In genomic region chr9:89771205-89771604, GRCh38 we compare ENCODE assay signal across 17 cellular contexts.
"Had no signal": no experiment of that assay in that cellular context is flagged by ENCODE, and none has a peak within 500 bp of the region (broad histone marks: within the 10 kb centered on the region; RNA-seq: fewer than 3 reads in every experiment).

No MANE protein-coding gene starts in this region.

- H3K4me3 ChIP-seq: colonic mucosa, esophagus squamous epithelium, gastroesophageal sphincter, sigmoid colon, skin epidermis, suprapubic skin, thyroid gland, vagina had no signal

- H3K9me3 ChIP-seq: colonic mucosa, esophagus squamous epithelium, gastroesophageal sphincter, neutrophil, sigmoid colon, suprapubic skin, thyroid gland, vagina had no signal

- H3K27me3 ChIP-seq: colonic mucosa, gastroesophageal sphincter, sigmoid colon, thyroid gland, vagina had no signal

- H3K36me3 ChIP-seq: colonic mucosa, esophagus squamous epithelium, gastroesophageal sphincter, neutrophil, sigmoid colon, suprapubic skin, thyroid gland, vagina had no signal

- DNase-seq: colonic mucosa; dermis blood vessel endothelial cell; esophagus squamous epithelium; foreskin fibroblast; hippocampal formation; left colon; naive thymus-derived CD4-positive, alpha-beta T cell; nephron progenitor cell; sigmoid colon; stimulated activated CD4-positive, alpha-beta T cell treated with anti-CD3 and anti-CD28 coated beads, Interleukin-12 subunit alpha, Interleukin-12 subunit beta, amount 100 ng/mL, for 4 hours; stimulated activated naive CD4-positive, alpha-beta T cell; thyroid gland had no signal

- H3K27ac ChIP-seq: colonic mucosa, esophagus squamous epithelium, gastroesophageal sphincter, neutrophil, sigmoid colon, suprapubic skin, thyroid gland, vagina had no signal

- ATAC-seq: gastroesophageal sphincter; left colon; naive thymus-derived CD4-positive, alpha-beta T cell had no signal

- H3K4me1 ChIP-seq: colonic mucosa, gastroesophageal sphincter, sigmoid colon, thyroid gland had no signal
